In genomic region chr13:39051157-39051556, GRCh38 we compare ENCODE assay signal across 9 cellular contexts. TPM values are rescaled to one million over a fixed set of nuclear protein-coding genes. Genes with fewer than 3 reads are reported as not detected.
DNase-seq lines count a peak whose midpoint lies in the region; ATAC-seq and TF ChIP-seq lines count a peak whose summit lies in the region.
"Had no signal": no experiment of that assay in that cellular context is flagged by ENCODE, and none has a peak within 500 bp of the region (broad histone marks: within the 10 kb centered on the region; RNA-seq: fewer than 3 reads in every experiment).

No MANE protein-coding gene starts in this region.

- in situ Hi-C loops in GM13977 (cut with MboI; ENCODE audit: low pct_unique_long_range_greater_than_20kb, low sequenced_read_pairs, unreplicated experiment) = loop anchor here (25.0 kb wide), 1 partner anchor 561 kb away; the partner anchor contains the start of gene LHFPL6

- H3K27me3 Mint-ChIP-seq in progenitor cell of endocrine pancreas = no peaks in the 10 kb centered on the region
- H3K27me3 Mint-ChIP-seq: central memory CD8-positive, alpha-beta T cell had no signal

- H3K4me3 ChIP-seq in AG04449 (ENCODE audit: low read depth, low read length) (no peak overlapping the region), suprapubic skin (no peak overlapping the region)

- WGBS in suprapubic skin = 32% methylated on average over 1 of the region's 1 CpG

- H3K9me3 ChIP-seq in suprapubic skin = no peaks in the 10 kb centered on the region

- peaks cover 6% of the 10 kb centered on the region for H3K4me1 ChIP-seq in suprapubic skin

- DNase-seq in AG04449 (ENCODE audit: low read depth, low spot score) (peak; percentile 12), GM13977 (ENCODE audit: low spot score) (no peak), NCI-H2227 treated with DMSO at 0.1 percent for 48 hours (lab: John Stamatoyannopoulos, UW) (peak; percentile 10), dermis blood vessel endothelial cell (peak; percentile 67), progenitor cell of endocrine pancreas (ENCODE audit: low spot score, unreplicated experiment) (no peak), suprapubic skin (ENCODE audit: low spot score in 2 of 2) (no peak), nucleus accumbens (lab: John Stamatoyannopoulos, UW) (no peak)

- no peaks in the 10 kb centered on the region for H3K27me3 ChIP-seq in suprapubic skin

- no peak for TF ChIP-seq EP300 in suprapubic skin (IDR thresholded peaks at IDR 0.05)

- peak; percentile 22 for TF ChIP-seq CTCF in AG04449 (IDR thresholded peaks at IDR 0.05; ENCODE audit: insufficient read depth, low read length, missing control alignments)
- TF ChIP-seq CTCF in GM13977 (IDR thresholded peaks at IDR 0.05; ENCODE audit: extremely low read depth, insufficient read depth, missing control alignments) = peak; percentile 47
- peak; percentile 63 for TF ChIP-seq CTCF in progenitor cell of endocrine pancreas (IDR thresholded peaks at IDR 0.05; ENCODE audit: unreplicated experiment)
- TF ChIP-seq CTCF in suprapubic skin (IDR thresholded peaks at IDR 0.05) = peak in 1 of 2 donors; percentile 24

- peaks cover 11% of the 10 kb centered on the region for H3K4me1 Mint-ChIP-seq in progenitor cell of endocrine pancreas (ENCODE audit: low read depth)

- H3K4me3 Mint-ChIP-seq in progenitor cell of endocrine pancreas (ENCODE audit: low read depth) = no peak overlapping the region
- H3K4me3 Mint-ChIP-seq: central memory CD8-positive, alpha-beta T cell had no signal

- H3K36me3 Mint-ChIP-seq in progenitor cell of endocrine pancreas (ENCODE audit: insufficient read depth) = peaks cover 4% of the 10 kb centered on the region

- no peak overlapping the region for H3K27ac ChIP-seq in suprapubic skin

- peaks cover 3% of the 10 kb centered on the region for H3K9me3 Mint-ChIP-seq in progenitor cell of endocrine pancreas (ENCODE audit: low read depth)
- H3K9me3 Mint-ChIP-seq: central memory CD8-positive, alpha-beta T cell had no signal

- no peaks in the 10 kb centered on the region for H3K36me3 ChIP-seq in suprapubic skin

- H3K27ac Mint-ChIP-seq in progenitor cell of endocrine pancreas = no peak overlapping the region

- CTCF ChIA-PET in AG04449 (lab: Yijun Ruan, JAX) = interaction anchor here (0.6 to 3.4 kb wide), 12 partner anchors 13 to 626 kb away, joined by 3 to 16 read pairs (median 5); partner anchors contain the start of genes NHLRC3 and PROSER1

- no peak for ATAC-seq in GM21360 (IDR thresholded peaks at IDR 0.05; ENCODE audit: unreplicated experiment)

- TF ChIP-seq POLR2A in suprapubic skin (IDR thresholded peaks at IDR 0.05) = no peak

- POLR2A ChIA-PET in AG04449 (lab: Yijun Ruan, JAX) = no interaction called here

RNA-seq across cellular contexts. Expression of gene NHLRC3, which starts 12.9 kb away (rescaled TPM):
- total RNA-seq in dermis blood vessel endothelial cell = 9.8 and 13.4 TPM in 2 replicates
- total RNA-seq in progenitor cell of endocrine pancreas = 38.4 and 40.7 TPM in 2 replicates
- 10 to 100 TPM in 2 of 4 donors, 1 to 10 TPM in 2; 5.9 to 24.5 (median 11.1) TPM for total RNA-seq in suprapubic skin

RNA-seq across cellular contexts. Expression of gene PROSER1, which starts 13.3 kb away (rescaled TPM):
- total RNA-seq in dermis blood vessel endothelial cell = 17.9 TPM in 2 replicates
- 66.4 and 82.4 TPM in 2 replicates for total RNA-seq in progenitor cell of endocrine pancreas
- 10 to 100 TPM; 18.3 to 85.9 (median 28.2) TPM for total RNA-seq in suprapubic skin

Comparison
In these comparisons a context has a peak if more than half of its experiments do, and no peak if none do; other contexts are left out.
1. DNase-seq: peak in AG04449 (single experiment), NCI-H2227 treated with DMSO at 0.1 percent for 48 hours (single experiment) and dermis blood vessel endothelial cell (single experiment); none in GM13977 (single experiment), progenitor cell of endocrine pancreas (single experiment), suprapubic skin (0 of 2) and nucleus accumbens (0 of 56).